Comparison of ENCODE assay signal across 8 cellular contexts in the genomic region with DNA sequence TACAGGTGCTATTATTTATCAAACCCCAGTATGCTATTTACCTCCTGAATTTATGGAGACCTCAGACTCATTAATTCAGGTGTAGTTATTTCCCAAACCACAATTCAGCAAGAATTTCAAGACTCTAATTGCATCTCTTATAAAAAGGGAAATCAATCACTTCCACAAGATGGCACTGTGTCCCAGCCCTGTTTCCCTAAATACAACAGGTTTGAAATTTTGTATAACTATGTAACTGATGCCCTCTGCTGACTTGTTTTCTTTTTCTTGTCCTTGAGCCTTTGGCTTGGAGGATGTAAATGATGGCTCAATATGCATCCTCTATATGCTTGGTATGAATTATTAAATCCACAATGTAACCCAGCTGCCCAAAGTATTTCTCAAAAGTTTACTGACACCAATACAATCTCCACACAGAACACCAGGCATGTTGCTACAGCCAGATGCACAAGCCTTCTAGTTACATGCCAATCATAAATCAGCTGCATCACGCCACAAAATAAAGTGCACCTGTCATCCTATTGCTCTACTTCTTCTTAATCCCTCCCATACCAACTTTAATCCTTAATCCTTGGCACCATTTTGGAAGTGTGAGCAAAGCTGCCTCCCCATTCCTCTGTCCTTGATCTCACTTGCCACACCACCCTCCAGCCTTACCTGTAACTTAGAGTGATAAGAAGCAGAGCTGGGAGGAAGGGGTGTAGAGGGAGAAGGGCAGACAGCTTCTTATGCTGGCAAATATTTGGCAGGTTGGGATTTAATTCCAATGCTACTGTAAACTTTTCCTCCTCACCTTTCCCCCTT. TPM values are rescaled to one million over a fixed set of nuclear protein-coding genes. Genes with fewer than 3 reads are reported as not detected.
DNase-seq lines count a peak whose midpoint lies in the region; ATAC-seq, FAIRE-seq and TF ChIP-seq lines count a peak whose summit lies in the region.

No MANE protein-coding gene starts in this region.

- no peak overlapping the region for H3K9ac ChIP-seq in DND-41 (ENCODE audit: low read depth, low read length)

- 58 to 70% (median 65%) methylated on average over 1 of the region's 1 CpG for WGBS in adrenal gland, 4 donors
- 48 to 82% (median 75%) methylated on average over 1 of the region's 1 CpG for WGBS in small intestine, 3 donors

- H3K9me3 ChIP-seq in DND-41 (ENCODE audit: insufficient read depth, low read length, severe bottlenecking): no peaks in the 10 kb centered on the region
- H3K9me3 ChIP-seq in adrenal gland (replicated peaks in 1 of 3): no peaks in the 10 kb centered on the region
- no peaks in the 10 kb centered on the region for H3K9me3 ChIP-seq in right atrium auricular region
- no peaks in the 10 kb centered on the region for H3K9me3 ChIP-seq in small intestine (ENCODE audit: control insufficient read depth, low read depth)

- no peak overlapping the region for H3K4me2 ChIP-seq in DND-41 (ENCODE audit: insufficient read depth, low read length)

- H3K27ac ChIP-seq in DND-41 (ENCODE audit: low read length) (no peak overlapping the region), adrenal gland (no peak overlapping the region), right atrium auricular region (no peak overlapping the region), small intestine (ENCODE audit: low read depth in 1 of 2, low read length in 1 of 2) (no peak overlapping the region)

- H3K36me3 ChIP-seq in DND-41 (ENCODE audit: insufficient read depth, low read length) (no peaks in the 10 kb centered on the region), adrenal gland (replicated peaks in 1 of 2) (no peaks in the 10 kb centered on the region), right atrium auricular region (no peaks in the 10 kb centered on the region), small intestine (ENCODE audit: control insufficient read depth in 2 of 2, insufficient read depth in 2 of 2, low read length in 2 of 2) (no peaks in the 10 kb centered on the region)

- ATAC-seq in DND-41 (ENCODE audit: insufficient read depth, low read depth) (peak; percentile 61), GM21619 (IDR thresholded peaks at IDR 0.05; ENCODE audit: unreplicated experiment) (no peak), GM18520 (IDR thresholded peaks at IDR 0.05; ENCODE audit: unreplicated experiment) (no peak)

- DNase-seq in DND-41 (peak; percentile 53), HUDEP-2 (lab: John Stamatoyannopoulos, UW; ENCODE audit: unreplicated experiment in 76 of 76) (peak in 44 of 76 experiments; percentile 6 to 70 (median 37)), NOMO-1 treated with dmso at 0.1 percent for 144 hours (lab: John Stamatoyannopoulos, UW; ENCODE audit: unreplicated experiment) (peak; percentile 10), adrenal gland (peak in 6 of 7 donors; percentile 25 to 70 (median 46)), right atrium auricular region (ENCODE audit: low spot score) (no peak), small intestine (peak; percentile 71)

- H2AFZ ChIP-seq in DND-41 (ENCODE audit: low read depth, low read length): no peak overlapping the region

- TF ChIP-seq CTCF in DND-41 (IDR thresholded peaks at IDR 0.05; ENCODE audit: borderline replicate concordance, extremely low read depth, low read length, poor library complexity, severe bottlenecking): peak; percentile 77
- peak; percentile 66 to 84 (median 68) for TF ChIP-seq CTCF in adrenal gland (IDR thresholded peaks at IDR 0.05)
- TF ChIP-seq CTCF in right atrium auricular region (IDR thresholded peaks at IDR 0.05): peak; percentile 41 to 76

- no peaks in the 10 kb centered on the region; the same call in 1 of the 2 replicates for H3K79me2 ChIP-seq in DND-41 (ENCODE audit: insufficient read depth, low read length)

- no peaks in the 10 kb centered on the region for H4K20me1 ChIP-seq in DND-41 (ENCODE audit: insufficient read depth, low read length)

- no peak for TF ChIP-seq POLR2A in adrenal gland (IDR thresholded peaks at IDR 0.05)

- no peak for FAIRE-seq in small intestine (lab: Jason Lieb, UNC)

- no peak overlapping the region for H3K4me3 ChIP-seq in DND-41 (ENCODE audit: low read depth in 1 of 2, low read length in 2 of 2)
- H3K4me3 ChIP-seq in adrenal gland: no peak overlapping the region
- H3K4me3 ChIP-seq in right atrium auricular region: no peak overlapping the region
- H3K4me3 ChIP-seq in small intestine (ENCODE audit: low read depth in 1 of 2, low read length in 2 of 2): no peak overlapping the region

- H3K27me3 ChIP-seq in DND-41 (ENCODE audit: insufficient read depth, low read length, poor library complexity) (no peaks in the 10 kb centered on the region), adrenal gland (no peaks in the 10 kb centered on the region), right atrium auricular region (no peaks in the 10 kb centered on the region), small intestine (ENCODE audit: control insufficient read depth in 2 of 2, insufficient read depth in 2 of 2, low read length in 2 of 2) (no peaks in the 10 kb centered on the region)

- H3K4me1 ChIP-seq in DND-41 (ENCODE audit: insufficient read depth, low read length) (peaks cover 21% of the 10 kb centered on the region), adrenal gland (replicated peaks in 1 of 2) (peaks cover 0 to 6% of the 10 kb centered on the region in 2 donors), right atrium auricular region (no peaks in the 10 kb centered on the region), small intestine (ENCODE audit: control insufficient read depth in 2 of 2, insufficient read depth in 1 of 2, low read depth in 1 of 2, low read length in 1 of 2) (no peaks in the 10 kb centered on the region)

- intact Hi-C loops in adrenal gland (cut with DNase I): no loop called here

RNA-seq across cellular contexts. Expression of gene C1orf105, which starts 9.0 kb away (rescaled TPM):
- total RNA-seq in adrenal gland (under 1 TPM in 2 of 8 donors, not detected in 6; 0.39 to 0.80 TPM), right atrium auricular region (10 to 100 TPM in 1 of 2 donors, 1 to 10 TPM in 1; 3.3 to 18.0 TPM)
- polyA plus RNA-seq in adrenal gland (under 1 TPM in 1 of 3 donors, not detected in 2; 0.37 TPM), small intestine (1 to 10 TPM in 1 of 3 donors, under 1 TPM in 1, not detected in 1; 0.10 to 1.1 TPM)

RNA-seq across cellular contexts. Expression of gene PIGC, which starts 14.3 kb away (rescaled TPM):
- 10 to 100 TPM; 19.7 to 33.6 (median 25.2) TPM for total RNA-seq in adrenal gland
- 10 to 100 TPM; 20.3 to 30.9 (median 27.7) TPM for polyA plus RNA-seq in adrenal gland
- total RNA-seq in right atrium auricular region: 10 to 100 TPM; 14.8 to 15.8 TPM
- polyA plus RNA-seq in small intestine: 10 to 100 TPM; 19.0 to 24.6 (median 22.2) TPM
